Comparison of ENCODE assay signal across 11 cellular contexts in genomic region chr19:47021536-47022139, GRCh38. TPM values are rescaled to one million over a fixed set of nuclear protein-coding genes. Genes with fewer than 3 reads are reported as not detected.
DNase-seq lines count a peak whose midpoint lies in the region; FAIRE-seq and TF ChIP-seq lines count a peak whose summit lies in the region.
"Had no signal": no experiment of that assay in that cellular context is flagged by ENCODE, and none has a peak within 500 bp of the region (broad histone marks: within the 10 kb centered on the region; RNA-seq: fewer than 3 reads in every experiment).

No MANE protein-coding gene starts in this region.

- H3K27me3 ChIP-seq in Caco-2 (replicated peaks; ENCODE audit: control insufficient read depth, insufficient read depth, low read length) = peaks cover 1% of the 10 kb centered on the region
- peaks cover 36 to 48% of the 10 kb centered on the region in 2 experiments for H3K27me3 ChIP-seq in endothelial cell of umbilical vein (ENCODE audit: control insufficient read depth in 2 of 2, insufficient read depth in 2 of 2, low read length in 2 of 2)
- peaks cover 80% of the 10 kb centered on the region for H3K27me3 ChIP-seq in neural progenitor cell

- H3K4me2 ChIP-seq in endothelial cell of umbilical vein (ENCODE audit: insufficient read depth, low read length) (peak overlapping the region; percentile 24), neural progenitor cell (peak overlapping the region; percentile 85)

- H3K27ac Mint-ChIP-seq in Caco-2 (ENCODE audit: unreplicated experiment) (no peak overlapping the region), neural progenitor cell (no peak overlapping the region)

- H3K9me3 ChIP-seq in Caco-2 (no peaks in the 10 kb centered on the region), endothelial cell of umbilical vein (replicated peaks; ENCODE audit: control insufficient read depth, insufficient read depth, low read length) (no peaks in the 10 kb centered on the region), neural progenitor cell (ENCODE audit: low read depth) (no peaks in the 10 kb centered on the region)
- H3K9me3 ChIP-seq: vagina had no signal

- no peak for FAIRE-seq in endothelial cell of umbilical vein (lab: Jason Lieb, UNC)

- H3K4me1 ChIP-seq in Caco-2 (peaks cover 8% of the 10 kb centered on the region; the same call in 1 of the 2 replicates), endothelial cell of umbilical vein (ENCODE audit: control insufficient read depth, extremely low read depth, insufficient read depth, low read length) (peaks cover 17% of the 10 kb centered on the region), neural progenitor cell (peaks cover 33% of the 10 kb centered on the region)

- H3K9me1 ChIP-seq in endothelial cell of umbilical vein (replicated peaks; ENCODE audit: control insufficient read depth, extremely low read depth, insufficient read depth, low read length) = no peaks in the 10 kb centered on the region

- no peak overlapping the region for H3K9ac ChIP-seq in endothelial cell of umbilical vein (replicated peaks; ENCODE audit: extremely low read depth, insufficient read depth, low read length)
- H3K9ac ChIP-seq in neural progenitor cell = no peak overlapping the region

- DNase-seq in Caco-2 (peak in 1 of 2 experiments; percentile 55), M059J (ENCODE audit: low read depth) (peak; percentile 25), endothelial cell of umbilical vein (ENCODE audit: low read depth, low spot score) (no peak), neural progenitor cell (ENCODE audit: low spot score) (peak; percentile 69), NCI-H524 (lab: John Stamatoyannopoulos, UW) (no peak), COLO829 (ENCODE audit: low spot score) (no peak), DMS153 treated with DMSO at 0.1 percent for 48 hours (lab: John Stamatoyannopoulos, UW; ENCODE audit: unreplicated experiment) (no peak)
- no peak for DNase-seq in stimulated activated CD4-positive, alpha-beta T cell treated with anti-CD3 and anti-CD28 coated beads, Interleukin-12 subunit alpha, Interleukin-12 subunit beta, amount 100 ng/mL, for 4 hours
- DNase-seq: NCI-H2081; stimulated activated CD4-positive, alpha-beta T cell treated with anti-CD3 and anti-CD28 coated beads, Interleukin-4, amount 100 ng/mL, for 24 hours had no signal

- BruUV-seq in Caco-2 (replicated peaks; lab: Mats Ljungman, UMichigan) = no TSS peak
- BruUV-seq in endothelial cell of umbilical vein (replicated peaks; lab: Mats Ljungman, UMichigan) = no TSS peak

- intact Hi-C loops in Caco-2 (cut with micrococcal nuclease; ENCODE audit: unreplicated experiment) = no loop called here
- intact Hi-C loops in endothelial cell of umbilical vein (cut with micrococcal nuclease) = no loop called here

- H3K9me3 Mint-ChIP-seq in Caco-2 (ENCODE audit: unreplicated experiment) (no peaks in the 10 kb centered on the region), neural progenitor cell (peaks cover 3% of the 10 kb centered on the region)

- dilution Hi-C loops in endothelial cell of umbilical vein (cut with MboI; ENCODE audit: extremely low pct_ligation_motif_present, low sequenced_read_pairs) = no loop called here

- H3K27ac ChIP-seq in endothelial cell of umbilical vein (ENCODE audit: insufficient read depth, low read depth, low read length) (no peak overlapping the region), neural progenitor cell (no peak overlapping the region)
- H3K27ac ChIP-seq: vagina had no signal

- peak overlapping the region; percentile 82 for H3K4me3 Mint-ChIP-seq in Caco-2 (ENCODE audit: unreplicated experiment)
- H3K4me3 Mint-ChIP-seq in neural progenitor cell = peak overlapping the region; percentile 69

- H3K27me3 Mint-ChIP-seq in Caco-2 (ENCODE audit: insufficient read depth, unreplicated experiment) = peaks cover 5% of the 10 kb centered on the region
- H3K27me3 Mint-ChIP-seq in neural progenitor cell (ENCODE audit: insufficient read depth, low read depth) = peaks cover 62% of the 10 kb centered on the region

- TF ChIP-seq CTCF in Caco-2 (IDR thresholded peaks at IDR 0.05; ENCODE audit: insufficient read depth in 1 of 2, low read depth in 1 of 2, low read length in 1 of 2, severe bottlenecking in 1 of 2, unreplicated experiment in 1 of 2) (no peak), endothelial cell of umbilical vein (IDR thresholded peaks at IDR 0.05; ENCODE audit: extremely low read depth in 1 of 2, insufficient read depth in 1 of 2, low read depth in 1 of 2, low read length in 2 of 2) (no peak), neural progenitor cell (IDR thresholded peaks at IDR 0.05) (no peak)

- H2AFZ ChIP-seq in endothelial cell of umbilical vein (ENCODE audit: low read depth, low read length) = no peak overlapping the region
- no peak overlapping the region for H2AFZ ChIP-seq in neural progenitor cell (replicated peaks)

- H3K36me3 ChIP-seq in Caco-2 (ENCODE audit: control insufficient read depth, insufficient read depth, low read length) = no peaks in the 10 kb centered on the region
- H3K36me3 ChIP-seq in endothelial cell of umbilical vein (ENCODE audit: control insufficient read depth in 2 of 2, extremely low read depth in 1 of 2, insufficient read depth in 2 of 2, low read length in 2 of 2) = no peaks in the 10 kb centered on the region
- no peaks in the 10 kb centered on the region for H3K36me3 ChIP-seq in neural progenitor cell
- H3K36me3 ChIP-seq: vagina had no signal

- H4K20me1 ChIP-seq in endothelial cell of umbilical vein (replicated peaks; ENCODE audit: control insufficient read depth, extremely low read depth, insufficient read depth, low read length) (no peaks in the 10 kb centered on the region), neural progenitor cell (ENCODE audit: low read depth) (peaks cover 24% of the 10 kb centered on the region)

- POLR2A ChIA-PET in Caco-2 (lab: Charles Lee) = interaction anchor here (1.8 kb wide), 1 partner anchor 91 kb away, joined by 5 read pairs; the partner anchor contains the start of gene ZC3H4
- POLR2A ChIA-PET in endothelial cell of umbilical vein (lab: Charles Lee) = no interaction called here

- H3F3A ChIP-seq in neural progenitor cell (ENCODE audit: low read depth) = peaks cover 30% of the 10 kb centered on the region

- H3K4me1 Mint-ChIP-seq in Caco-2 (ENCODE audit: low read depth, unreplicated experiment) = no peaks in the 10 kb centered on the region
- H3K4me1 Mint-ChIP-seq in neural progenitor cell = peaks cover 16% of the 10 kb centered on the region

- peaks cover 4% of the 10 kb centered on the region for H3K36me3 Mint-ChIP-seq in Caco-2 (ENCODE audit: insufficient read depth, unreplicated experiment)
- H3K36me3 Mint-ChIP-seq in neural progenitor cell = no peaks in the 10 kb centered on the region

- CTCF ChIA-PET in Caco-2 (lab: Charles Lee) = interaction anchor here (1.0 to 1.2 kb wide), 2 partner anchors 14 to 222 kb away, joined by 3 read pairs; no protein-coding TSS in a partner anchor
- CTCF ChIA-PET in endothelial cell of umbilical vein (lab: Charles Lee) = interaction anchor here (0.8 to 3.5 kb wide), 5 partner anchors 9 to 86 kb away, joined by 3 to 29 read pairs (median 5); no protein-coding TSS in a partner anchor

- H3K79me2 ChIP-seq in endothelial cell of umbilical vein (ENCODE audit: control insufficient read depth, insufficient read depth, low read length) (no peaks in the 10 kb centered on the region), neural progenitor cell (ENCODE audit: low read depth) (no peaks in the 10 kb centered on the region)

- H3K4me3 ChIP-seq in Caco-2 (ENCODE audit: low read depth, low read length) (peak overlapping the region; percentile 41), endothelial cell of umbilical vein (replicated peaks in 1 of 3; ENCODE audit: insufficient read depth in 1 of 3, low read depth in 1 of 3, low read length in 3 of 3) (no peak overlapping the region), neural progenitor cell (peak overlapping the region; percentile 44)

- TF ChIP-seq POLR2A in endothelial cell of umbilical vein (IDR thresholded peaks at IDR 0.05; ENCODE audit: low read depth, low read length) = no peak

TF ChIP-seq in endothelial cell of umbilical vein, 7 proteins besides CTCF, POLR2A, EP300 and RAD21:
- TF ChIP-seq GATA2 (IDR thresholded peaks at IDR 0.05; ENCODE audit: insufficient read depth, insufficient read length, low read depth, low read length) (no peak), EZH2 (IDR thresholded peaks at IDR 0.05; ENCODE audit: borderline replicate concordance, low read depth, low read length, severe bottlenecking) (peak; percentile 90)

RNA-seq across cellular contexts. Expression of gene NPAS1, which starts 2.0 kb away (rescaled TPM):
- total RNA-seq in Caco-2 (2022) (1.8 and 2.8 TPM in 2 replicates), endothelial cell of umbilical vein (0.62 TPM in 1 of 2 replicates, not detected in the other), neural progenitor cell (ENCODE audit: low replicate concordance) (1.2 and 4.3 TPM in 2 replicates)
- 0.37 and 0.39 TPM in 2 replicates for total RNA-seq in M059J (2014; rRNA removed; shearing (Covaris generic))
- polyA plus RNA-seq in endothelial cell of umbilical vein = 0.18 and 0.40 TPM in 2 replicates
- polyA plus RNA-seq in endothelial cell of umbilical vein (2011; cell fraction: cytosol; rRNA removed) = 0.13 and 0.24 TPM in 2 replicates
- polyA plus RNA-seq in endothelial cell of umbilical vein (2011; cell fraction: nucleus; rRNA removed) = 0.20 and 0.24 TPM in 2 replicates
- 0.20 and 0.67 TPM in 2 replicates for polyA plus RNA-seq in endothelial cell of umbilical vein (2012)
- polyA minus RNA-seq in endothelial cell of umbilical vein = not detected in 2 replicates
- 1.5 TPM for polyA minus RNA-seq in endothelial cell of umbilical vein (2011; cell fraction: cytosol; rRNA and poly(A)+ RNA removed)
- polyA minus RNA-seq in endothelial cell of umbilical vein (2011; cell fraction: nucleus; rRNA and poly(A)+ RNA removed) = not detected in 2 replicates

RNA-seq across cellular contexts. Expression of gene TMEM160, which starts 26.8 kb away (rescaled TPM):
- 86.5 and 91.7 TPM in 2 replicates for total RNA-seq in Caco-2 (2022)
- total RNA-seq in M059J (2014; rRNA removed; shearing (Covaris generic)) = 57.2 and 64.7 TPM in 2 replicates
- total RNA-seq in endothelial cell of umbilical vein = 40.4 and 43.1 TPM in 2 replicates
- polyA plus RNA-seq in endothelial cell of umbilical vein = 79.9 and 103 TPM in 2 replicates
- 23.0 and 33.0 TPM in 2 replicates for polyA plus RNA-seq in endothelial cell of umbilical vein (2011; cell fraction: cytosol; rRNA removed)
- polyA plus RNA-seq in endothelial cell of umbilical vein (2011; cell fraction: nucleus; rRNA removed) = 7.4 and 9.2 TPM in 2 replicates
- polyA plus RNA-seq in endothelial cell of umbilical vein (2012) = 13.1 and 28.1 TPM in 2 replicates
- polyA minus RNA-seq in endothelial cell of umbilical vein = 3.7 and 4.3 TPM in 2 replicates
- polyA minus RNA-seq in endothelial cell of umbilical vein (2011; cell fraction: cytosol; rRNA and poly(A)+ RNA removed) = 31.9 TPM
- 1.8 and 3.9 TPM in 2 replicates for polyA minus RNA-seq in endothelial cell of umbilical vein (2011; cell fraction: nucleus; rRNA and poly(A)+ RNA removed)
- total RNA-seq in neural progenitor cell (ENCODE audit: low replicate concordance) = 8.0 and 66.2 TPM in 2 replicates

Comparison
In these comparisons a context has a peak if more than half of its experiments do, and no peak if none do; other contexts are left out.
1. DNase-seq: peak in M059J (single experiment) and neural progenitor cell (single experiment); none in endothelial cell of umbilical vein (single experiment), NCI-H524 (0 of 2), COLO829 (single experiment), DMS153 treated with DMSO at 0.1 percent for 48 hours (single experiment) and stimulated activated CD4-positive, alpha-beta T cell treated with anti-CD3 and anti-CD28 coated beads, Interleukin-12 subunit alpha, Interleukin-12 subunit beta, amount 100 ng/mL, for 4 hours (single experiment).
2. H3K4me3 ChIP-seq: peak in Caco-2 (single experiment) and neural progenitor cell (single experiment); none in endothelial cell of umbilical vein (0 of 3).